Comparison of ENCODE assay signal across 27 cellular contexts in the genomic region with DNA sequence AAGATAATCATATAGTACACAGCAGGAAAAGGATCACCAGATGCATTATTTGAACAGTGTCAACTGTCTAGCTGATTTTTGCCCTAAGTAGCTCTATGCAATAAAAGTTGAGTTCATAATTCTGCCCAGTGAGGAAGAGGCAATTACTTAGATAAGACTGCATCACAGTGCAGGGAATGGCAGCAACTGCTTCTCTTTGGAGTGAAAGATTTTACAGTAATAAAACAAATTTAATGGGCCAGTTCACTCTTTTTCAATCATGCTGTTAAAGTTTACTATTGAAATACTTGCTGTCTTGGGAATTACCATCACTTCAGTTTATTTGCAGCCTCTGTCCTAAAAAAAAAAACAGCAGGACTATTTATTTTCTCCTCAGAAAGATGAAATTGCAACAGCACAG.
"Had no signal": no experiment of that assay in that cellular context is flagged by ENCODE, and none has a peak within 500 bp of the region (broad histone marks: within the 10 kb centered on the region; RNA-seq: fewer than 3 reads in every experiment).

No MANE protein-coding gene starts in this region.

- H3K36me3 ChIP-seq: left ventricle myocardium inferior, ovary, stomach, thyroid gland, transverse colon, upper lobe of left lung, vagina had no signal

- H3K4me3 ChIP-seq: left ventricle myocardium inferior, lung, ovary, skin epidermis, stomach, testis, thyroid gland, transverse colon, upper lobe of left lung, vagina had no signal

- H3K27me3 ChIP-seq: ovary, stomach, testis, thyroid gland, transverse colon, upper lobe of left lung, vagina had no signal

- H3K9me3 ChIP-seq: ovary, stomach, testis, thyroid gland, transverse colon, upper lobe of left lung, vagina had no signal

- DNase-seq: hypothalamus; immature natural killer cell; kidney; left colon; left ventricle myocardium inferior; mesendoderm; naive B cell; natural killer cell; nephron progenitor cell; ovary; retina; right cardiac atrium; stimulated activated CD4-positive, alpha-beta T cell treated with anti-CD3 and anti-CD28 coated beads, Interleukin-12 subunit alpha, Interleukin-12 subunit beta, amount 100 ng/mL, for 4 hours; stimulated activated CD4-positive, alpha-beta T cell treated with anti-CD3 and anti-CD28 coated beads, Interleukin-15, amount 100 ng/mL, for 24 hours; stimulated activated CD4-positive, alpha-beta T cell treated with anti-CD3 and anti-CD28 coated beads, Interleukin-2, amount 100 ng/mL, for 24 hours; stimulated activated CD4-positive, alpha-beta T cell treated with anti-CD3 and anti-CD28 coated beads, Interleukin-4, amount 100 ng/mL, for 1 hour; stimulated activated naive B cell treated with anti-CD40 and anti-IgM and Interleukin-4, amounts not matched to agents 10 μg/mL and 1 μg/mL and 100 μg/mL, for 72 hours; stimulated activated naive CD8-positive, alpha-beta T cell treated with anti-CD3 and anti-CD28 coated beads, Interleukin-15, Interleukin-2, amounts not matched to agents 100 U/mL and 50 U/mL, for 24 hours; stomach; testis; thyroid gland; transverse colon; upper lobe of left lung had no signal

- H3K27ac ChIP-seq: left ventricle myocardium inferior, ovary, skin epidermis, stomach, testis, thyroid gland, transverse colon, upper lobe of left lung, vagina had no signal

- H3K4me1 ChIP-seq: left ventricle myocardium inferior, stomach, testis, thyroid gland, transverse colon, upper lobe of left lung, vagina had no signal

- ATAC-seq: left colon; natural killer cell; right cardiac atrium; sciatic nerve; stimulated activated naive B cell treated with anti-CD40 and anti-IgM and Interleukin-4, amounts not matched to agents 10 μg/mL and 1 μg/mL and 100 μg/mL, for 72 hours; stimulated activated naive CD8-positive, alpha-beta T cell treated with anti-CD3 and anti-CD28 coated beads, Interleukin-15, Interleukin-2, amounts not matched to agents 100 U/mL and 50 U/mL, for 24 hours had no signal
